1 cellular context compared by ENCODE assay signal in genomic region chr11:109306322-109306721, GRCh38.
A peak's percentile ranks its signal among the peaks of the same experiment; 100 is the strongest.
TF ChIP-seq lines count a peak whose summit lies in the region.

No MANE protein-coding gene starts in this region.

TF ChIP-seq in SK-N-SH, 30 proteins besides CTCF, POLR2A, EP300 and RAD21 (continued from another document):
- TF ChIP-seq USF2 (IDR thresholded peaks at IDR 0.05; ENCODE audit: borderline replicate concordance, low read depth, low read length), result no peak
- no peak for TF ChIP-seq FOXJ3 (CRISPR knock-in tag; IDR thresholded peaks at IDR 0.05)
- TF ChIP-seq SIN3A (IDR thresholded peaks at IDR 0.05; ENCODE audit: borderline replicate concordance, low read depth, low read length), result no peak
- no peak for TF ChIP-seq RFX5 (IDR thresholded peaks at IDR 0.05; ENCODE audit: low read length)
- TF ChIP-seq YY1 (IDR thresholded peaks at IDR 0.05; ENCODE audit: low read depth), result no peak
- no peak for TF ChIP-seq TAF1 (IDR thresholded peaks at IDR 0.05; ENCODE audit: borderline replicate concordance, low read depth, low read length)
- TF ChIP-seq NRF1 (IDR thresholded peaks at IDR 0.05; ENCODE audit: low read depth, low read length), result no peak
- no peak for TF ChIP-seq ZBTB33 (IDR thresholded peaks at IDR 0.05; ENCODE audit: borderline replicate concordance, low read depth)
- TF ChIP-seq CHD2 (IDR thresholded peaks at IDR 0.05; ENCODE audit: low read length, partially characterized antibody), result no peak
- no peak for TF ChIP-seq IRF3 (IDR thresholded peaks at IDR 0.05; ENCODE audit: low read depth, low read length)
- TF ChIP-seq USF1 (IDR thresholded peaks at IDR 0.05; ENCODE audit: borderline replicate concordance, low read depth), result no peak
- peak; percentile 12; the same call in 1 of the 2 replicates for TF ChIP-seq NFIC (IDR thresholded peaks at IDR 0.05; ENCODE audit: borderline replicate concordance)
- TF ChIP-seq JUND (IDR thresholded peaks at IDR 0.05), result peak; percentile 47; the same call in 1 of the 2 replicates
- TF ChIP-seq EZH2phosphoT487 (IDR thresholded peaks at IDR 0.05; ENCODE audit: borderline replicate concordance, low read depth), result no peak
- peak; percentile 33; the same call in 1 of the 2 replicates for TF ChIP-seq RXRA (IDR thresholded peaks at IDR 0.05; ENCODE audit: borderline replicate concordance, low read depth)
- TF ChIP-seq FOXM1 (IDR thresholded peaks at IDR 0.05; ENCODE audit: low read depth), result no peak
- peak; percentile 79 for TF ChIP-seq TCF12 (IDR thresholded peaks at IDR 0.05)
- TF ChIP-seq FOSL2 (IDR thresholded peaks at IDR 0.05; ENCODE audit: borderline replicate concordance, low read depth), result 0 out of 2 replicates have a peak, but pooled peaks have one; percentile 47
- peak; percentile 22; the same call in 1 of the 2 replicates for TF ChIP-seq POLR2AphosphoS5 (IDR thresholded peaks at IDR 0.05; ENCODE audit: low read depth, low read length)
- no peak for TF ChIP-seq ELF1 (IDR thresholded peaks at IDR 0.05)
- no peak for TF ChIP-seq MXI1 (IDR thresholded peaks at IDR 0.05; ENCODE audit: low read depth, low read length)
- TF ChIP-seq TEAD4 (IDR thresholded peaks at IDR 0.05; ENCODE audit: borderline replicate concordance, insufficient read depth), result peak; percentile 59; the same call in 1 of the 2 replicates
- TF ChIP-seq GATA2 (CRISPR knock-in tag; IDR thresholded peaks at IDR 0.05), result no peak
- peak; percentile 67 for TF ChIP-seq PBX3 (IDR thresholded peaks at IDR 0.05)
- no peak for TF ChIP-seq SMC3 (IDR thresholded peaks at IDR 0.05; ENCODE audit: low read depth, low read length)
- TF ChIP-seq MAX (IDR thresholded peaks at IDR 0.05; ENCODE audit: low read depth), result no peak
- no peak for TF ChIP-seq REST (IDR thresholded peaks at IDR 0.05; ENCODE audit: low read depth, low read length)
- TF ChIP-seq MEF2A (IDR thresholded peaks at IDR 0.05; ENCODE audit: borderline replicate concordance, low read depth), result no peak
